ENCODE assay signal across 8 cellular contexts in genomic region chr6:43076093-43076927, GRCh38. TPM values are rescaled to one million over a fixed set of nuclear protein-coding genes. Genes with fewer than 3 reads are reported as not detected.
DNase-seq lines count a peak whose midpoint lies in the region; ATAC-seq and TF ChIP-seq lines count a peak whose summit lies in the region.

PTK7 (plus strand) TSS chr6:43076314; CDS start chr6:43076489, 175 bp downstream.

- peaks cover 3% of the 10 kb centered on the region for H3K36me3 Mint-ChIP-seq in activated CD4-positive, alpha-beta memory T cell treated with anti-CD3 and anti-CD28 coated beads for 36 hours
- no peaks in the 10 kb centered on the region for H3K36me3 Mint-ChIP-seq in activated CD4-positive, alpha-beta memory T cell treated with anti-CD3 and anti-CD28 coated beads, Interleukin-2, amount 10 ng/mL, durations not matched to agents 7 days and 5 days (ENCODE audit: low read depth)
- H3K36me3 Mint-ChIP-seq in activated T-helper 17 cell treated with anti-CD3 and anti-CD28 coated beads, Interleukin-2, amount 50 U/mL, for 72 hours (ENCODE audit: low read depth) = peaks cover 38% of the 10 kb centered on the region

- peak; percentile 47 for ATAC-seq in activated T-helper 17 cell treated with anti-CD3 and anti-CD28 coated beads, Interleukin-2, amount 50 U/mL, for 72 hours (replicated peaks)
- peak; percentile 52 for ATAC-seq in omental fat pad (ENCODE audit: low FRiP score)
- no peak for ATAC-seq in HG03520 (IDR thresholded peaks at IDR 0.05; ENCODE audit: unreplicated experiment)
- ATAC-seq in HG02571 (IDR thresholded peaks at IDR 0.05; ENCODE audit: unreplicated experiment) = no peak

- CTCF ChIA-PET in activated CD4-positive, alpha-beta memory T cell treated with anti-CD3 and anti-CD28 coated beads for 36 hours (lab: Charles Lee) = no interaction called here
- CTCF ChIA-PET in activated CD4-positive, alpha-beta memory T cell treated with anti-CD3 and anti-CD28 coated beads, Interleukin-2, amount 10 ng/mL, durations not matched to agents 7 days and 5 days (lab: Charles Lee) = interaction anchor here (1.4 kb wide), 1 partner anchor 68 kb away, joined by 5 read pairs; no protein-coding TSS in a partner anchor

- TF ChIP-seq CTCF in omental fat pad (IDR thresholded peaks at IDR 0.05) = no peak

- no peak within 1 kb of the TSS for H3K27ac Mint-ChIP-seq in activated CD4-positive, alpha-beta memory T cell treated with anti-CD3 and anti-CD28 coated beads for 36 hours
- H3K27ac Mint-ChIP-seq in activated CD4-positive, alpha-beta memory T cell treated with anti-CD3 and anti-CD28 coated beads, Interleukin-2, amount 10 ng/mL, durations not matched to agents 7 days and 5 days = no peak within 1 kb of the TSS
- H3K27ac Mint-ChIP-seq in activated T-helper 17 cell treated with anti-CD3 and anti-CD28 coated beads, Interleukin-2, amount 50 U/mL, for 72 hours = no peak within 1 kb of the TSS

- peak within 1 kb of the TSS; percentile 52 for H3K4me3 Mint-ChIP-seq in activated CD4-positive, alpha-beta memory T cell treated with anti-CD3 and anti-CD28 coated beads for 36 hours
- no peak within 1 kb of the TSS for H3K4me3 Mint-ChIP-seq in activated CD4-positive, alpha-beta memory T cell treated with anti-CD3 and anti-CD28 coated beads, Interleukin-2, amount 10 ng/mL, durations not matched to agents 7 days and 5 days
- H3K4me3 Mint-ChIP-seq in activated T-helper 17 cell treated with anti-CD3 and anti-CD28 coated beads, Interleukin-2, amount 50 U/mL, for 72 hours = peak within 1 kb of the TSS; percentile 31

- DNase-seq in activated CD4-positive, alpha-beta memory T cell treated with anti-CD3 and anti-CD28 coated beads for 36 hours = peak; percentile 31
- no peak for DNase-seq in activated CD4-positive, alpha-beta memory T cell treated with anti-CD3 and anti-CD28 coated beads, Interleukin-2, amount 10 ng/mL, durations not matched to agents 7 days and 5 days
- DNase-seq in NCI-H226 (peak; percentile 45), germinal center (ENCODE audit: low spot score) (peak; percentile 42), omental fat pad (ENCODE audit: low spot score) (no peak)

- H3K4me1 Mint-ChIP-seq in activated CD4-positive, alpha-beta memory T cell treated with anti-CD3 and anti-CD28 coated beads for 36 hours (ENCODE audit: low read depth) = peaks cover 1% of the 10 kb centered on the region
- peaks cover 3% of the 10 kb centered on the region for H3K4me1 Mint-ChIP-seq in activated CD4-positive, alpha-beta memory T cell treated with anti-CD3 and anti-CD28 coated beads, Interleukin-2, amount 10 ng/mL, durations not matched to agents 7 days and 5 days
- H3K4me1 Mint-ChIP-seq in activated T-helper 17 cell treated with anti-CD3 and anti-CD28 coated beads, Interleukin-2, amount 50 U/mL, for 72 hours = no peaks in the 10 kb centered on the region

- no peaks in the 10 kb centered on the region for H3K9me3 Mint-ChIP-seq in activated CD4-positive, alpha-beta memory T cell treated with anti-CD3 and anti-CD28 coated beads for 36 hours
- H3K9me3 Mint-ChIP-seq in activated CD4-positive, alpha-beta memory T cell treated with anti-CD3 and anti-CD28 coated beads, Interleukin-2, amount 10 ng/mL, durations not matched to agents 7 days and 5 days = no peaks in the 10 kb centered on the region
- H3K9me3 Mint-ChIP-seq in activated T-helper 17 cell treated with anti-CD3 and anti-CD28 coated beads, Interleukin-2, amount 50 U/mL, for 72 hours = no peaks in the 10 kb centered on the region

- POLR2A ChIA-PET in activated CD4-positive, alpha-beta memory T cell treated with anti-CD3 and anti-CD28 coated beads for 36 hours (lab: Charles Lee) = interaction anchor here (1.4 kb wide), 1 partner anchor 17 kb away, joined by 3 read pairs; the partner anchor contains the start of genes KLC4 and MRPL2
- POLR2A ChIA-PET in activated CD4-positive, alpha-beta memory T cell treated with anti-CD3 and anti-CD28 coated beads, Interleukin-2, amount 10 ng/mL, durations not matched to agents 7 days and 5 days (lab: Charles Lee) = interaction anchor here (1.2 kb wide), 1 partner anchor 62 kb away, joined by 3 read pairs; the partner anchor contains the start of genes KLHDC3 and MEA1

- intact Hi-C loops in activated CD4-positive, alpha-beta memory T cell treated with anti-CD3 and anti-CD28 coated beads for 36 hours (cut with micrococcal nuclease) = no loop called here

- H3K27me3 Mint-ChIP-seq in activated CD4-positive, alpha-beta memory T cell treated with anti-CD3 and anti-CD28 coated beads for 36 hours = peaks cover 17% of the 10 kb centered on the region
- peaks cover 42% of the 10 kb centered on the region for H3K27me3 Mint-ChIP-seq in activated CD4-positive, alpha-beta memory T cell treated with anti-CD3 and anti-CD28 coated beads, Interleukin-2, amount 10 ng/mL, durations not matched to agents 7 days and 5 days
- peaks cover 21% of the 10 kb centered on the region for H3K27me3 Mint-ChIP-seq in activated T-helper 17 cell treated with anti-CD3 and anti-CD28 coated beads, Interleukin-2, amount 50 U/mL, for 72 hours

RNA-seq across cellular contexts. Expression of gene PTK7, which starts in this region (rescaled TPM):
- total RNA-seq in activated CD4-positive, alpha-beta memory T cell treated with anti-CD3 and anti-CD28 coated beads for 36 hours = 1 to 10 TPM; 1.3 to 1.5 TPM
- under 1 TPM; 0.23 to 0.35 TPM for total RNA-seq in activated CD4-positive, alpha-beta memory T cell treated with anti-CD3 and anti-CD28 coated beads, Interleukin-2, amount 10 ng/mL, durations not matched to agents 7 days and 5 days
- 1 to 10 TPM in 1 of 2 donors, under 1 TPM in 1; 0.56 to 1.0 TPM for total RNA-seq in activated T-helper 17 cell treated with anti-CD3 and anti-CD28 coated beads, Interleukin-2, amount 50 U/mL, for 72 hours
- total RNA-seq in omental fat pad = 10 to 100 TPM; 11.5 to 38.9 (median 13.8) TPM

Comparison
In these comparisons a context has a peak if more than half of its experiments do, and no peak if none do; other contexts are left out.
1. RNA of gene PTK7 (total RNA-seq): 11.5 to 38.9 TPM in omental fat pad; 1.3 to 1.5 TPM in activated CD4-positive, alpha-beta memory T cell treated with anti-CD3 and anti-CD28 coated beads for 36 hours, 0.56 to 1.0 TPM in activated T-helper 17 cell treated with anti-CD3 and anti-CD28 coated beads, Interleukin-2, amount 50 U/mL, for 72 hours and 0.23 to 0.35 TPM in activated CD4-positive, alpha-beta memory T cell treated with anti-CD3 and anti-CD28 coated beads, Interleukin-2, amount 10 ng/mL, durations not matched to agents 7 days and 5 days; every median in the first group is over 4 times any median in the second.
2. DNase-seq: peak in activated CD4-positive, alpha-beta memory T cell treated with anti-CD3 and anti-CD28 coated beads for 36 hours (single experiment), NCI-H226 (single experiment) and germinal center (single experiment); none in activated CD4-positive, alpha-beta memory T cell treated with anti-CD3 and anti-CD28 coated beads, Interleukin-2, amount 10 ng/mL, durations not matched to agents 7 days and 5 days (single experiment) and omental fat pad (single experiment).
3. ATAC-seq: peak in activated T-helper 17 cell treated with anti-CD3 and anti-CD28 coated beads, Interleukin-2, amount 50 U/mL, for 72 hours (single experiment) and omental fat pad (single experiment); none in HG03520 (single experiment) and HG02571 (single experiment).